Comparison of ENCODE assay signal across 1 cellular context in genomic region chr14:37027188-37027824, GRCh38.
TF ChIP-seq lines count a peak whose summit lies in the region.

No MANE protein-coding gene starts in this region.

TF ChIP-seq in K562, 482 proteins besides CTCF, POLR2A, EP300 and RAD21 (continued from another document and continues in another):
- TF ChIP-seq RREB1 (CRISPR knock-in tag; IDR thresholded peaks at IDR 0.05) (no peak), STAT5B (CRISPR knock-in tag; IDR thresholded peaks at IDR 0.05) (no peak), ARID1B (IDR thresholded peaks at IDR 0.05) (peak; percentile 59), GABPB2 (CRISPR knock-in tag; conservative IDR thresholded peaks at IDR 0.05) (no peak), SNRNP70 (optimal IDR thresholded peaks at IDR 0.05; ENCODE audit: low read depth, low read length) (no peak), ATF7 (IDR thresholded peaks at IDR 0.05) (0 out of 2 replicates have a peak, but pooled peaks have one; percentile 12), HMGN3 (IDR thresholded peaks at IDR 0.05; ENCODE audit: borderline replicate concordance, extremely low read depth, insufficient read length, low read depth, low read length) (no peak), KAT7 (CRISPR knock-in tag; IDR thresholded peaks at IDR 0.05; ENCODE audit: borderline replicate concordance) (no peak), RBM22 (IDR thresholded peaks at IDR 0.05; ENCODE audit: low read depth, low read length, poor library complexity, severe bottlenecking) (no peak), HEY1 (CRISPR knock-in tag; IDR thresholded peaks at IDR 0.05; ENCODE audit: borderline replicate concordance) (no peak), HIVEP1 (CRISPR knock-in tag; IDR thresholded peaks at IDR 0.05) (no peak), ZNF232 (CRISPR knock-in tag; IDR thresholded peaks at IDR 0.05) (no peak), SMARCC2 (IDR thresholded peaks at IDR 0.05; ENCODE audit: low read depth) (peak; percentile 56; the same call in 1 of the 2 replicates), PPARD (CRISPR knock-in tag; IDR thresholded peaks at IDR 0.05) (no peak), SMARCA4 (IDR thresholded peaks at IDR 0.05) (peak; percentile 66; the same call in 1 of the 2 replicates), PURB (CRISPR knock-in tag; IDR thresholded peaks at IDR 0.05; ENCODE audit: low read depth) (no peak), NR2F6 (CRISPR knock-in tag; IDR thresholded peaks at IDR 0.05) (no peak), FOXK1 (CRISPR knock-in tag; IDR thresholded peaks at IDR 0.05; ENCODE audit: borderline replicate concordance) (no peak), ZFPM2 (CRISPR knock-in tag; IDR thresholded peaks at IDR 0.05) (no peak), TCF3 (CRISPR knock-in tag; IDR thresholded peaks at IDR 0.05) (no peak), RBFOX2 (IDR thresholded peaks at IDR 0.05; ENCODE audit: low read depth, low read length) (no peak), MIER1 (IDR thresholded peaks at IDR 0.05; ENCODE audit: low read depth) (no peak), SPI1 (IDR thresholded peaks at IDR 0.05; ENCODE audit: borderline replicate concordance, low read depth, low read length) (peak; percentile 75), HNRNPK (IDR thresholded peaks at IDR 0.05; ENCODE audit: low read depth, low read length, poor library complexity, severe bottlenecking) (no peak), ZNF699 (CRISPR knock-in tag; IDR thresholded peaks at IDR 0.05; ENCODE audit: insufficient replicate concordance) (no peak), IRF2 (CRISPR knock-in tag; IDR thresholded peaks at IDR 0.05) (no peak), NRF1 (conservative IDR thresholded peaks at IDR 0.05 in 1 of 2, IDR thresholded peaks at IDR 0.05 in 1 of 2) (peak; percentile 44 to 47; a peak in 2 of 4 replicates), GTF2F1 (IDR thresholded peaks at IDR 0.05; ENCODE audit: low read depth, low read length) (no peak), ZNF79 (CRISPR knock-in tag; IDR thresholded peaks at IDR 0.05; ENCODE audit: low read depth) (no peak), PHB (CRISPR knock-in tag; IDR thresholded peaks at IDR 0.05) (no peak), POLR2H (tag; IDR thresholded peaks at IDR 0.05; ENCODE audit: low read depth) (no peak), RBM15 (IDR thresholded peaks at IDR 0.05; ENCODE audit: insufficient read depth, low read length) (no peak), ZNF347 (CRISPR knock-in tag; IDR thresholded peaks at IDR 0.05; ENCODE audit: low read depth) (no peak), MYNN (IDR thresholded peaks at IDR 0.05) (no peak), MYNN (CRISPR knock-in tag; IDR thresholded peaks at IDR 0.05) (no peak), CCNT2 (IDR thresholded peaks at IDR 0.05; ENCODE audit: borderline replicate concordance, extremely low read depth, insufficient read length, low read depth, low read length) (no peak), HMGXB4 (CRISPR knock-in tag; IDR thresholded peaks at IDR 0.05) (no peak)
- TF ChIP-seq, protein P1, sequence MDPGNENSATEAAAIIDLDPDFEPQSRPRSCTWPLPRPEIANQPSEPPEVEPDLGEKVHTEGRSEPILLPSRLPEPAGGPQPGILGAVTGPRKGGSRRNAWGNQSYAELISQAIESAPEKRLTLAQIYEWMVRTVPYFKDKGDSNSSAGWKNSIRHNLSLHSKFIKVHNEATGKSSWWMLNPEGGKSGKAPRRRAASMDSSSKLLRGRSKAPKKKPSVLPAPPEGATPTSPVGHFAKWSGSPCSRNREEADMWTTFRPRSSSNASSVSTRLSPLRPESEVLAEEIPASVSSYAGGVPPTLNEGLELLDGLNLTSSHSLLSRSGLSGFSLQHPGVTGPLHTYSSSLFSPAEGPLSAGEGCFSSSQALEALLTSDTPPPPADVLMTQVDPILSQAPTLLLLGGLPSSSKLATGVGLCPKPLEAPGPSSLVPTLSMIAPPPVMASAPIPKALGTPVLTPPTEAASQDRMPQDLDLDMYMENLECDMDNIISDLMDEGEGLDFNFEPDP (CRISPR knock-in tag; IDR thresholded peaks at IDR 0.05), result no peak
- TF ChIP-seq, protein P2, sequence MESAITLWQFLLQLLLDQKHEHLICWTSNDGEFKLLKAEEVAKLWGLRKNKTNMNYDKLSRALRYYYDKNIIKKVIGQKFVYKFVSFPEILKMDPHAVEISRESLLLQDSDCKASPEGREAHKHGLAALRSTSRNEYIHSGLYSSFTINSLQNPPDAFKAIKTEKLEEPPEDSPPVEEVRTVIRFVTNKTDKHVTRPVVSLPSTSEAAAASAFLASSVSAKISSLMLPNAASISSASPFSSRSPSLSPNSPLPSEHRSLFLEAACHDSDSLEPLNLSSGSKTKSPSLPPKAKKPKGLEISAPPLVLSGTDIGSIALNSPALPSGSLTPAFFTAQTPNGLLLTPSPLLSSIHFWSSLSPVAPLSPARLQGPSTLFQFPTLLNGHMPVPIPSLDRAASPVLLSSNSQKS (CRISPR knock-in tag; IDR thresholded peaks at IDR 0.05), result no peak
- TF ChIP-seq, protein P3, sequence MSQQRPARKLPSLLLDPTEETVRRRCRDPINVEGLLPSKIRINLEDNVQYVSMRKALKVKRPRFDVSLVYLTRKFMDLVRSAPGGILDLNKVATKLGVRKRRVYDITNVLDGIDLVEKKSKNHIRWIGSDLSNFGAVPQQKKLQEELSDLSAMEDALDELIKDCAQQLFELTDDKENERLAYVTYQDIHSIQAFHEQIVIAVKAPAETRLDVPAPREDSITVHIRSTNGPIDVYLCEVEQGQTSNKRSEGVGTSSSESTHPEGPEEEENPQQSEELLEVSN (IDR thresholded peaks at IDR 0.05; ENCODE audit: borderline replicate concordance in 1 of 2, extremely low read depth in 1 of 2, insufficient read depth in 1 of 2, insufficient read length in 1 of 2, low read depth in 1 of 2, low read length in 1 of 2, poor library complexity in 1 of 2, severe bottlenecking in 1 of 2), result no peak
- TF ChIP-seq, protein P4, sequence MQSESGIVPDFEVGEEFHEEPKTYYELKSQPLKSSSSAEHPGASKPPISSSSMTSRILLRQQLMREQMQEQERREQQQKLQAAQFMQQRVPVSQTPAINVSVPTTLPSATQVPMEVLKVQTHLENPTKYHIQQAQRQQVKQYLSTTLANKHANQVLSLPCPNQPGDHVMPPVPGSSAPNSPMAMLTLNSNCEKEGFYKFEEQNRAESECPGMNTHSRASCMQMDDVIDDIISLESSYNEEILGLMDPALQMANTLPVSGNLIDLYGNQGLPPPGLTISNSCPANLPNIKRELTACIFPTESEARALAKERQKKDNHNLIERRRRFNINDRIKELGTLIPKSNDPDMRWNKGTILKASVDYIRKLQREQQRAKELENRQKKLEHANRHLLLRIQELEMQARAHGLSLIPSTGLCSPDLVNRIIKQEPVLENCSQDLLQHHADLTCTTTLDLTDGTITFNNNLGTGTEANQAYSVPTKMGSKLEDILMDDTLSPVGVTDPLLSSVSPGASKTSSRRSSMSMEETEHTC (IDR thresholded peaks at IDR 0.05), result no peak
- TF ChIP-seq, protein P5, sequence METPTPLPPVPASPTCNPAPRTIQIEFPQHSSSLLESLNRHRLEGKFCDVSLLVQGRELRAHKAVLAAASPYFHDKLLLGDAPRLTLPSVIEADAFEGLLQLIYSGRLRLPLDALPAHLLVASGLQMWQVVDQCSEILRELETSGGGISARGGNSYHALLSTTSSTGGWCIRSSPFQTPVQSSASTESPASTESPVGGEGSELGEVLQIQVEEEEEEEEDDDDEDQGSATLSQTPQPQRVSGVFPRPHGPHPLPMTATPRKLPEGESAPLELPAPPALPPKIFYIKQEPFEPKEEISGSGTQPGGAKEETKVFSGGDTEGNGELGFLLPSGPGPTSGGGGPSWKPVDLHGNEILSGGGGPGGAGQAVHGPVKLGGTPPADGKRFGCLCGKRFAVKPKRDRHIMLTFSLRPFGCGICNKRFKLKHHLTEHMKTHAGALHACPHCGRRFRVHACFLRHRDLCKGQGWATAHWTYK (CRISPR knock-in tag; IDR thresholded peaks at IDR 0.05), result no peak
- TF ChIP-seq, protein P6, sequence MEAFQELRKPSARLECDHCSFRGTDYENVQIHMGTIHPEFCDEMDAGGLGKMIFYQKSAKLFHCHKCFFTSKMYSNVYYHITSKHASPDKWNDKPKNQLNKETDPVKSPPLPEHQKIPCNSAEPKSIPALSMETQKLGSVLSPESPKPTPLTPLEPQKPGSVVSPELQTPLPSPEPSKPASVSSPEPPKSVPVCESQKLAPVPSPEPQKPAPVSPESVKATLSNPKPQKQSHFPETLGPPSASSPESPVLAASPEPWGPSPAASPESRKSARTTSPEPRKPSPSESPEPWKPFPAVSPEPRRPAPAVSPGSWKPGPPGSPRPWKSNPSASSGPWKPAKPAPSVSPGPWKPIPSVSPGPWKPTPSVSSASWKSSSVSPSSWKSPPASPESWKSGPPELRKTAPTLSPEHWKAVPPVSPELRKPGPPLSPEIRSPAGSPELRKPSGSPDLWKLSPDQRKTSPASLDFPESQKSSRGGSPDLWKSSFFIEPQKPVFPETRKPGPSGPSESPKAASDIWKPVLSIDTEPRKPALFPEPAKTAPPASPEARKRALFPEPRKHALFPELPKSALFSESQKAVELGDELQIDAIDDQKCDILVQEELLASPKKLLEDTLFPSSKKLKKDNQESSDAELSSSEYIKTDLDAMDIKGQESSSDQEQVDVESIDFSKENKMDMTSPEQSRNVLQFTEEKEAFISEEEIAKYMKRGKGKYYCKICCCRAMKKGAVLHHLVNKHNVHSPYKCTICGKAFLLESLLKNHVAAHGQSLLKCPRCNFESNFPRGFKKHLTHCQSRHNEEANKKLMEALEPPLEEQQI (IDR thresholded peaks at IDR 0.05), result 0 out of 2 replicates have a peak, but pooled peaks have one; percentile 39
- TF ChIP-seq, protein P7, sequence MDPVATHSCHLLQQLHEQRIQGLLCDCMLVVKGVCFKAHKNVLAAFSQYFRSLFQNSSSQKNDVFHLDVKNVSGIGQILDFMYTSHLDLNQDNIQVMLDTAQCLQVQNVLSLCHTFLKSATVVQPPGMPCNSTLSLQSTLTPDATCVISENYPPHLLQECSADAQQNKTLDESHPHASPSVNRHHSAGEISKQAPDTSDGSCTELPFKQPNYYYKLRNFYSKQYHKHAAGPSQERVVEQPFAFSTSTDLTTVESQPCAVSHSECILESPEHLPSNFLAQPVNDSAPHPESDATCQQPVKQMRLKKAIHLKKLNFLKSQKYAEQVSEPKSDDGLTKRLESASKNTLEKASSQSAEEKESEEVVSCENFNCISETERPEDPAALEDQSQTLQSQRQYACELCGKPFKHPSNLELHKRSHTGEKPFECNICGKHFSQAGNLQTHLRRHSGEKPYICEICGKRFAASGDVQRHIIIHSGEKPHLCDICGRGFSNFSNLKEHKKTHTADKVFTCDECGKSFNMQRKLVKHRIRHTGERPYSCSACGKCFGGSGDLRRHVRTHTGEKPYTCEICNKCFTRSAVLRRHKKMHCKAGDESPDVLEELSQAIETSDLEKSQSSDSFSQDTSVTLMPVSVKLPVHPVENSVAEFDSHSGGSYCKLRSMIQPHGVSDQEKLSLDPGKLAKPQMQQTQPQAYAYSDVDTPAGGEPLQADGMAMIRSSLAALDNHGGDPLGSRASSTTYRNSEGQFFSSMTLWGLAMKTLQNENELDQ (CRISPR knock-in tag; IDR thresholded peaks at IDR 0.05; ENCODE audit: borderline replicate concordance), result no peak
- TF ChIP-seq, protein P8, sequence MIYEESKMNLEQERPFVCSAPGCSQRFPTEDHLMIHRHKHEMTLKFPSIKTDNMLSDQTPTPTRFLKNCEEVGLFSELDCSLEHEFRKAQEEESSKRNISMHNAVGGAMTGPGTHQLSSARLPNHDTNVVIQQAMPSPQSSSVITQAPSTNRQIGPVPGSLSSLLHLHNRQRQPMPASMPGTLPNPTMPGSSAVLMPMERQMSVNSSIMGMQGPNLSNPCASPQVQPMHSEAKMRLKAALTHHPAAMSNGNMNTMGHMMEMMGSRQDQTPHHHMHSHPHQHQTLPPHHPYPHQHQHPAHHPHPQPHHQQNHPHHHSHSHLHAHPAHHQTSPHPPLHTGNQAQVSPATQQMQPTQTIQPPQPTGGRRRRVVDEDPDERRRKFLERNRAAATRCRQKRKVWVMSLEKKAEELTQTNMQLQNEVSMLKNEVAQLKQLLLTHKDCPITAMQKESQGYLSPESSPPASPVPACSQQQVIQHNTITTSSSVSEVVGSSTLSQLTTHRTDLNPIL (CRISPR knock-in tag; IDR thresholded peaks at IDR 0.05), result no peak
